In genomic region chr5:34464820-34465219, GRCh38 we compare ENCODE assay signal across 26 cellular contexts.
DNase-seq lines count a peak whose midpoint lies in the region; ATAC-seq and TF ChIP-seq lines count a peak whose summit lies in the region.
"Had no signal": no experiment of that assay in that cellular context is flagged by ENCODE, and none has a peak within 500 bp of the region (broad histone marks: within the 10 kb centered on the region; RNA-seq: fewer than 3 reads in every experiment).

No MANE protein-coding gene starts in this region.

- H4K91ac ChIP-seq in IMR-90 (ENCODE audit: insufficient read depth, low read depth, low read length), result no peak overlapping the region

- H3K9me3 ChIP-seq in IMR-90 (ENCODE audit: control insufficient read depth, insufficient read depth, low read length) (0 out of 2 replicates have a peak, but pooled peaks cover 2% of the 10 kb centered on the region), Panc1 (ENCODE audit: control insufficient read depth, insufficient read depth, low read depth, low read length) (peaks cover 17% of the 10 kb centered on the region; the same call in 1 of the 2 replicates)
- H3K9me3 ChIP-seq: lower lobe of right lung, upper lobe of right lung had no signal

- no peaks in the 10 kb centered on the region for H3K79me2 ChIP-seq in ACC112 (ENCODE audit: control insufficient read depth, insufficient read depth, low read length, unreplicated experiment)
- H3K79me2 ChIP-seq: parathyroid adenoma had no signal

- no peak for TF ChIP-seq POLR2A in IMR-90 (IDR thresholded peaks at IDR 0.05; ENCODE audit: low read depth, low read length)

- no peak overlapping the region for H2AK5ac ChIP-seq in IMR-90 (ENCODE audit: low read depth, low read length)

- dilution Hi-C loops in IMR-90 (cut with HindIII; ENCODE audit: low sequenced_read_pairs, unreplicated experiment), result no loop called here

- POLR2A ChIA-PET in IMR-90 (lab: Charles Lee; ENCODE audit: unreplicated experiment) (no interaction called here), Panc1 (lab: Charles Lee) (no interaction called here)
- POLR2A ChIA-PET in activated CD8-positive, alpha-beta T cell treated with anti-CD3 and anti-CD28 coated beads for 36 hours (lab: Charles Lee), result interaction anchor here (0.6 kb wide), 1 partner anchor 77 kb away, joined by 3 read pairs; no protein-coding TSS in a partner anchor

- H3K4me1 Mint-ChIP-seq in activated CD8-positive, alpha-beta T cell treated with anti-CD3 and anti-CD28 coated beads for 36 hours (ENCODE audit: low read depth), result peaks cover 2% of the 10 kb centered on the region
- H3K4me1 Mint-ChIP-seq in glutamatergic neuron (ENCODE audit: low read depth, unreplicated experiment), result peaks cover 3% of the 10 kb centered on the region

- peak overlapping the region; percentile 72 for H3K4me2 ChIP-seq in IMR-90 (ENCODE audit: low read depth, low read length)

- no peaks in the 10 kb centered on the region for H3K79me1 ChIP-seq in IMR-90 (ENCODE audit: low read depth in 1 of 2, low read length in 2 of 2)

- TF ChIP-seq CTCF in IMR-90 (conservative IDR thresholded peaks at IDR 0.05; ENCODE audit: low read depth, low read length) (no peak), Panc1 (IDR thresholded peaks at IDR 0.05) (no peak), glutamatergic neuron (IDR thresholded peaks at IDR 0.05; ENCODE audit: partially characterized antibody, unreplicated experiment) (no peak)
- no peak for TF ChIP-seq CTCF in activated CD8-positive, alpha-beta T cell treated with anti-CD3 and anti-CD28 coated beads for 36 hours (IDR thresholded peaks at IDR 0.05)

- H3K4me3 ChIP-seq in ACC112 (ENCODE audit: low read depth, low read length) (peak overlapping the region; percentile 66), IMR-90 (ENCODE audit: insufficient read depth, low read depth, low read length) (no peak overlapping the region), Panc1 (ENCODE audit: low read depth in 2 of 2, low read length in 2 of 2) (no peak overlapping the region)
- H3K4me3 ChIP-seq: dorsolateral prefrontal cortex, K562, lower lobe of right lung, right atrium auricular region, spleen, upper lobe of right lung had no signal

- H3K27me3 Mint-ChIP-seq in activated CD8-positive, alpha-beta T cell treated with anti-CD3 and anti-CD28 coated beads for 36 hours, result peaks cover 5% of the 10 kb centered on the region
- H3K27me3 Mint-ChIP-seq in glutamatergic neuron (ENCODE audit: unreplicated experiment), result no peaks in the 10 kb centered on the region

- H3K27ac Mint-ChIP-seq in activated CD8-positive, alpha-beta T cell treated with anti-CD3 and anti-CD28 coated beads for 36 hours, result no peak overlapping the region
- H3K27ac Mint-ChIP-seq in glutamatergic neuron (ENCODE audit: unreplicated experiment), result no peak overlapping the region
- H3K27ac Mint-ChIP-seq: activated CD4-positive, alpha-beta T cell treated with anti-CD3 and anti-CD28 coated beads, Interleukin-2, amount 10 ng/mL, durations not matched to agents 24 days and 14 days; B cell had no signal

- CTCF ChIA-PET in IMR-90 (lab: Yijun Ruan, JAX), result interaction anchor here (0.6 kb wide), 1 partner anchor 281 kb away, joined by 4 read pairs; no protein-coding TSS in a partner anchor
- CTCF ChIA-PET in Panc1 (lab: Charles Lee), result interaction anchor here (0.6 to 0.7 kb wide), 3 partner anchors 9 to 1026 kb away, joined by 3 to 9 read pairs (median 3); no protein-coding TSS in a partner anchor
- CTCF ChIA-PET in activated CD8-positive, alpha-beta T cell treated with anti-CD3 and anti-CD28 coated beads for 36 hours (lab: Charles Lee), result interaction anchor here (1.3 to 1.6 kb wide), 3 partner anchors 9 to 469 kb away, joined by 3 to 5 read pairs (median 3); no protein-coding TSS in a partner anchor

- ATAC-seq in IMR-90 (ENCODE audit: low read depth) (no peak), Panc1 (no peak), esophagus mucosa (peak; percentile 52)
- ATAC-seq in activated CD8-positive, alpha-beta T cell treated with anti-CD3 and anti-CD28 coated beads for 36 hours, result no peak
- ATAC-seq: K562, lower lobe of right lung, upper lobe of right lung had no signal

- in situ Hi-C loops in IMR-90 (cut with MboI; ENCODE audit: low sequenced_read_pairs), result loop anchor here (5.0 to 25.0 kb wide), 2 partner anchors 468 to 1028 kb away; partner anchors contain the start of gene TARS1
- in situ Hi-C loops in Panc1 (cut with HindIII; ENCODE audit: low pct_unique_long_range_greater_than_20kb, low sequenced_read_pairs), result no loop called here

- no peak overlapping the region for H2BK20ac ChIP-seq in IMR-90 (ENCODE audit: low read depth, low read length)

- H2AFZ ChIP-seq in ACC112 (ENCODE audit: low read length, unreplicated experiment) (peak overlapping the region; percentile 96), IMR-90 (replicated peaks; ENCODE audit: low read length, poor library complexity) (no peak overlapping the region)
- H2AFZ ChIP-seq: parathyroid adenoma had no signal

- no peak overlapping the region for H3K56ac ChIP-seq in IMR-90 (ENCODE audit: extremely low read depth, insufficient read depth, low read length)

- no peak overlapping the region for H3K18ac ChIP-seq in IMR-90 (ENCODE audit: low read depth, low read length)

- intact Hi-C loops in IMR-90 (cut with micrococcal nuclease) (loop anchor here (1.0 kb wide), 1 partner anchor 468 kb away; no protein-coding TSS in a partner anchor), Panc1 (cut with micrococcal nuclease; ENCODE audit: unreplicated experiment) (loop anchor here (5.0 kb wide), 1 partner anchor 458 kb away; the partner anchor contains the start of gene AMACR), posterior vena cava (cut with DNase I) (loop anchor here in 1 of 2 donors (10.0 kb wide), 1 partner anchor 460 kb away; the partner anchor contains the start of gene AMACR)
- intact Hi-C loops in activated CD8-positive, alpha-beta T cell treated with anti-CD3 and anti-CD28 coated beads for 36 hours (cut with micrococcal nuclease), result loop anchor here (5.0 kb wide), 1 partner anchor 468 kb away; no protein-coding TSS in a partner anchor

- DNase-seq in IMR-90, result no peak
- DNase-seq in Panc1 (ENCODE audit: low read depth, low spot score), result no peak
- no peak for DNase-seq in posterior vena cava (ENCODE audit: low spot score)
- DNase-seq in activated CD8-positive, alpha-beta T cell treated with anti-CD3 and anti-CD28 coated beads for 36 hours, result no peak
- no peak for DNase-seq in glutamatergic neuron
- no peak for DNase-seq in NCI-H2171 (lab: John Stamatoyannopoulos, UW)
- DNase-seq: activated naive CD4-positive, alpha-beta T cell; activated T-cell treated with anti-CD3 and anti-CD28 coated beads, Interleukin-2, amount 50 U/mL, for 48 hours; DMS79; dorsolateral prefrontal cortex; H7; lower lobe of right lung; NCI-H1436 treated with DMSO at 0.1 percent for 48 hours; spleen; stimulated activated CD4-positive, alpha-beta T cell treated with anti-CD3 and anti-CD28 coated beads, Interleukin-4, amount 100 ng/mL, for 1 hour; T-helper 9 cell; upper lobe of right lung had no signal

- no peak overlapping the region for H3K4me3 Mint-ChIP-seq in activated CD8-positive, alpha-beta T cell treated with anti-CD3 and anti-CD28 coated beads for 36 hours
- H3K4me3 Mint-ChIP-seq in glutamatergic neuron (ENCODE audit: unreplicated experiment), result no peak overlapping the region
- H3K4me3 Mint-ChIP-seq: activated CD4-positive, alpha-beta T cell treated with anti-CD3 and anti-CD28 coated beads, Interleukin-2, amount 10 ng/mL, durations not matched to agents 24 days and 14 days; B cell had no signal

- no peak overlapping the region; the same call in 1 of the 2 replicates for H3K9ac ChIP-seq in IMR-90 (ENCODE audit: low read depth, low read length)
- H3K9ac ChIP-seq: parathyroid adenoma had no signal

- peak overlapping the region; percentile 14; the same call in 1 of the 2 replicates for H2BK120ac ChIP-seq in IMR-90 (ENCODE audit: low read depth, low read length)

- no peaks in the 10 kb centered on the region for H4K20me1 ChIP-seq in IMR-90 (ENCODE audit: insufficient read depth, low read length)

- H3K4ac ChIP-seq in IMR-90 (ENCODE audit: low read depth, low read length), result no peak overlapping the region

- H3K36me3 ChIP-seq in ACC112 (ENCODE audit: insufficient read depth, low read length) (no peaks in the 10 kb centered on the region), IMR-90 (ENCODE audit: control insufficient read depth, insufficient read depth, low read length) (no peaks in the 10 kb centered on the region), Panc1 (ENCODE audit: control insufficient read depth, insufficient read depth, low read length) (no peaks in the 10 kb centered on the region)
- H3K36me3 ChIP-seq: brain microvascular endothelial cell, lower lobe of right lung, right atrium auricular region, spleen, upper lobe of right lung, WERI-Rb-1 had no signal

- H3K27me3 ChIP-seq in ACC112 (ENCODE audit: insufficient read depth, low read length) (no peaks in the 10 kb centered on the region), IMR-90 (ENCODE audit: control insufficient read depth, insufficient read depth, low read length) (peaks cover 9% of the 10 kb centered on the region), Panc1 (ENCODE audit: control insufficient read depth, insufficient read depth, low read length) (no peaks in the 10 kb centered on the region)
- H3K27me3 ChIP-seq: brain microvascular endothelial cell, right atrium auricular region, spleen, upper lobe of right lung had no signal

- peaks cover 4% of the 10 kb centered on the region for H3K9me3 Mint-ChIP-seq in activated CD8-positive, alpha-beta T cell treated with anti-CD3 and anti-CD28 coated beads for 36 hours
- no peaks in the 10 kb centered on the region for H3K9me3 Mint-ChIP-seq in glutamatergic neuron (ENCODE audit: unreplicated experiment)

- H3K4me1 ChIP-seq in ACC112 (ENCODE audit: control insufficient read depth, insufficient read depth, low read length, unreplicated experiment) (peaks cover 3% of the 10 kb centered on the region), IMR-90 (ENCODE audit: control insufficient read depth, insufficient read depth, low read length) (0 out of 2 replicates have a peak, but pooled peaks cover 1% of the 10 kb centered on the region), Panc1 (ENCODE audit: control insufficient read depth, insufficient read depth, low read length) (peaks cover 3% of the 10 kb centered on the region; the same call in 1 of the 2 replicates)
- H3K4me1 ChIP-seq: lower lobe of right lung, parathyroid adenoma, right atrium auricular region, spleen had no signal

- H3K9me1 ChIP-seq in IMR-90 (ENCODE audit: insufficient read depth, low read length), result no peaks in the 10 kb centered on the region

- H2AK9ac ChIP-seq in IMR-90 (replicated peaks; ENCODE audit: low read depth, low read length, poor library complexity), result no peak overlapping the region

- no peak for TF ChIP-seq RAD21 in IMR-90 (IDR thresholded peaks at IDR 0.05; ENCODE audit: low read length)

- no peak overlapping the region; a peak in 1 of 4 replicates for H4K8ac ChIP-seq in IMR-90 (ENCODE audit: low read depth in 2 of 2, low read length in 2 of 2)

- H4K5ac ChIP-seq in IMR-90 (ENCODE audit: low read depth, low read length), result no peak overlapping the region

- H3K36me3 Mint-ChIP-seq in activated CD8-positive, alpha-beta T cell treated with anti-CD3 and anti-CD28 coated beads for 36 hours (ENCODE audit: low read depth), result no peaks in the 10 kb centered on the region
- H3K36me3 Mint-ChIP-seq in glutamatergic neuron (ENCODE audit: unreplicated experiment), result peaks cover 12% of the 10 kb centered on the region

- H3K23ac ChIP-seq in IMR-90 (ENCODE audit: low read depth, low read length), result no peak overlapping the region

- H3K27ac ChIP-seq in ACC112 (ENCODE audit: low read depth, low read length) (no peak overlapping the region), IMR-90 (ENCODE audit: insufficient read depth, low read length) (no peak overlapping the region), Panc1 (ENCODE audit: low read length) (peak overlapping the region; percentile 56; the same call in 1 of the 2 replicates)
- H3K27ac ChIP-seq: brain microvascular endothelial cell, lower lobe of right lung, parathyroid adenoma, right atrium auricular region, spleen, WERI-Rb-1 had no signal

- BruUV-seq in IMR-90 (replicated peaks; lab: Mats Ljungman, UMichigan), result no TSS peak
- no TSS peak for BruUV-seq in Panc1 (replicated peaks; lab: Mats Ljungman, UMichigan)

- no peak overlapping the region for H2BK15ac ChIP-seq in IMR-90 (ENCODE audit: low read depth, low read length)

- H3K14ac ChIP-seq in IMR-90 (replicated peaks; ENCODE audit: low read depth, low read length), result no peak overlapping the region

- no CpG with 5 or more reads among the region's 4 CpGs for WGBS in IMR-90 (ENCODE audit: extremely low coverage in 2 of 2, insufficient read length in 1 of 2), 2 experiments

- H2BK5ac ChIP-seq in IMR-90 (ENCODE audit: low read depth, low read length, poor library complexity, severe bottlenecking), result no peak overlapping the region
